In the genomic region with DNA sequence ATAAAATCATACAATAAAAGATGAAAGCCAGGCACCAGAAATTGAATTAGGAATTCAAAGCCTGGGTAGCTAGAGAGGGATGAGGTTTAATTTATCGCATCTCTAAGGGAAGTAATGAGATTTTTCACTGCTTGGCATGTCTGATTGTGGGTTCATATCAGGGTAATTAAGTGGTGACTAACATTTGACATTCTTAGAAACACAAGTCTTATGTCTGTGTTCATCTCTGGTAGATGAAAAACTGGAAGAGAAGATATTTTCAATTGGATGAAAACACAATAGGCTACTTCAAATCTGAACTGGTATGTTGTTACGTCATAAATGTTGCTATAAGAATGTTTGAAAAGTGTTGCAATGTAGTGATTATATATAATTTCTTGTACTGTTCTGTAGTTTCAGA, we compare ENCODE assay signal across 1 cellular context.
TF ChIP-seq lines count a peak whose summit lies in the region.

No MANE protein-coding gene starts in this region.

TF ChIP-seq in HepG2, 621 proteins besides CTCF, POLR2A, EP300 and RAD21:
- TF ChIP-seq CEBPB (IDR thresholded peaks at IDR 0.05; ENCODE audit: borderline replicate concordance, low read depth, low read length) (peak; percentile 32; the same call in 1 of the 2 replicates), MXD4 (CRISPR knock-in tag; IDR thresholded peaks at IDR 0.05) (no peak)
